In the genomic region with DNA sequence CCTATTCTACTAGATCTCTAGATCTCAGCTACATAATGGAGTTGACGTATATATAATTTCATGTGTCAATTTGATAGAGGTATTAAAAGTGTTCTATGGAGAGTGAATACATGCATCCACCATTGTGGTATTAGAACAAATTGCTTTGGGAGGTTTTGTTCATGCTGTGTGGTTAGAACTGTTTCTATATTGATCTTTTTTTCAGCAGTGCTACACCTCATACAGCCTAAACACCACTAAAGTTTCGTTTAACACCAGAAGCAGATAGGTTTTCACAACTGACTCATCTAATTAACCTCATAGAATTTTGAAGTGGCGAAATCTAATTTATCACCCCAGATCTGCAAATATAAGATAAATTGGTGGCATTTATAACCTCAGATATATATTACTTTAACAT, we compare ENCODE assay signal across 28 cellular contexts.
"Had no signal": no experiment of that assay in that cellular context is flagged by ENCODE, and none has a peak within 500 bp of the region (broad histone marks: within the 10 kb centered on the region; RNA-seq: fewer than 3 reads in every experiment).

No MANE protein-coding gene starts in this region.

- H3K9me3 ChIP-seq: body of pancreas, breast epithelium had no signal

- H3K4me1 ChIP-seq: body of pancreas, breast epithelium had no signal

- H3K4me3 ChIP-seq: body of pancreas, breast epithelium had no signal

- FAIRE-seq: astrocyte, TTC549 had no signal

- H3K27ac ChIP-seq: body of pancreas, brain microvascular endothelial cell, breast epithelium, VCaP had no signal

- ATAC-seq: activated CD8-positive, alpha-beta memory T cell treated with anti-CD3 and anti-CD28 coated beads, Interleukin-2, amount 10 ng/mL, durations not matched to agents 7 days and 5 days; activated CD8-positive, alpha-beta T cell treated with anti-CD3 and anti-CD28 coated beads, Interleukin-2, amount 10 ng/mL, durations not matched to agents 7 days and 5 days; activated naive CD8-positive, alpha-beta T cell treated with anti-CD3 and anti-CD28 coated beads, Interleukin-2, amount 50 U/mL, for 24 hours; body of pancreas had no signal

- H3K27me3 ChIP-seq: body of pancreas, brain microvascular endothelial cell, breast epithelium had no signal

- DNase-seq: activated B cell treated with CpG ODN at 0.5 μM for 24 hours; activated CD4-positive, alpha-beta memory T cell treated with anti-CD3 and anti-CD28 coated beads, Interleukin-2, amount 10 ng/mL, durations not matched to agents 7 days and 5 days; activated CD4-positive, alpha-beta T cell treated with anti-CD3 and anti-CD28 coated beads for 4 hours; activated CD4-positive, alpha-beta T cell treated with anti-CD3 and anti-CD28 coated beads, Interleukin-2, amount 10 ng/mL, durations not matched to agents 7 days and 5 days; activated CD4-positive, alpha-beta T cell treated with anti-CD3 and anti-CD28 coated beads, Interleukin-2, amount 50 U/mL, for 48 hours; activated CD4-positive, CD25-positive, alpha-beta regulatory T cell treated with anti-CD3 and anti-CD28 coated beads, Interleukin-2, amount 50 U/mL, for 72 hours; activated CD8-positive, alpha-beta memory T cell treated with anti-CD3 and anti-CD28 coated beads for 24 hours; activated CD8-positive, alpha-beta memory T cell treated with anti-CD3 and anti-CD28 coated beads, Interleukin-2, amount 10 ng/mL, durations not matched to agents 7 days and 5 days; activated CD8-positive, alpha-beta memory T cell treated with anti-CD3 and anti-CD28 coated beads, Interleukin-2, amount 50 U/mL, for 48 hours; activated CD8-positive, alpha-beta T cell treated with anti-CD3 and anti-CD28 coated beads, Interleukin-2, amount 10 ng/mL, durations not matched to agents 7 days and 5 days; activated effector memory CD4-positive, alpha-beta T cell treated with Interleukin-2 at 50 U/mL for 16 hours; activated gamma-delta T cell; activated naive CD4-positive, alpha-beta T cell treated with anti-CD3 and anti-CD28 coated beads, Interleukin-2, amount 10 ng/mL, durations not matched to agents 7 days and 5 days; activated naive CD4-positive, alpha-beta T cell treated with Interleukin-2 at 50 U/mL for 16 hours; activated naive CD8-positive, alpha-beta T cell treated with anti-CD3 and anti-CD28 coated beads, Interleukin-2, amount 10 ng/mL, durations not matched to agents 7 days and 5 days; activated naive CD8-positive, alpha-beta T cell treated with anti-CD3 and anti-CD28 coated beads, Interleukin-2, amount 50 U/mL, for 24 hours; activated T-cell treated with anti-CD3 and anti-CD28 coated beads, Interleukin-2, amount 50 U/mL, for 24 hours; activated T-cell treated with anti-CD3 and anti-CD28 coated beads, Interleukin-2, amount 50 U/mL, for 48 hours; amniotic stem cell; aorta; body of pancreas; brain microvascular endothelial cell; central memory CD4-positive, alpha-beta T cell; T-helper 9 cell had no signal

- H3K36me3 ChIP-seq: brain microvascular endothelial cell, breast epithelium had no signal
